ENCODE assay signal across 2 cellular contexts in genomic region chrX:139559383-139560042, GRCh38.
TF ChIP-seq lines count a peak whose summit lies in the region.

No MANE protein-coding gene starts in this region.

TF ChIP-seq in GM23338, 12 proteins besides CTCF, POLR2A, EP300 and RAD21 (continued from another document):
- TF ChIP-seq REST (IDR thresholded peaks at IDR 0.05; ENCODE audit: unreplicated experiment) (no peak), EZH2phosphoT487 (IDR thresholded peaks at IDR 0.05; ENCODE audit: unreplicated experiment) (no peak), EZH2 (IDR thresholded peaks at IDR 0.05; ENCODE audit: low read depth, unreplicated experiment) (no peak)
- TF ChIP-seq, protein P1, sequence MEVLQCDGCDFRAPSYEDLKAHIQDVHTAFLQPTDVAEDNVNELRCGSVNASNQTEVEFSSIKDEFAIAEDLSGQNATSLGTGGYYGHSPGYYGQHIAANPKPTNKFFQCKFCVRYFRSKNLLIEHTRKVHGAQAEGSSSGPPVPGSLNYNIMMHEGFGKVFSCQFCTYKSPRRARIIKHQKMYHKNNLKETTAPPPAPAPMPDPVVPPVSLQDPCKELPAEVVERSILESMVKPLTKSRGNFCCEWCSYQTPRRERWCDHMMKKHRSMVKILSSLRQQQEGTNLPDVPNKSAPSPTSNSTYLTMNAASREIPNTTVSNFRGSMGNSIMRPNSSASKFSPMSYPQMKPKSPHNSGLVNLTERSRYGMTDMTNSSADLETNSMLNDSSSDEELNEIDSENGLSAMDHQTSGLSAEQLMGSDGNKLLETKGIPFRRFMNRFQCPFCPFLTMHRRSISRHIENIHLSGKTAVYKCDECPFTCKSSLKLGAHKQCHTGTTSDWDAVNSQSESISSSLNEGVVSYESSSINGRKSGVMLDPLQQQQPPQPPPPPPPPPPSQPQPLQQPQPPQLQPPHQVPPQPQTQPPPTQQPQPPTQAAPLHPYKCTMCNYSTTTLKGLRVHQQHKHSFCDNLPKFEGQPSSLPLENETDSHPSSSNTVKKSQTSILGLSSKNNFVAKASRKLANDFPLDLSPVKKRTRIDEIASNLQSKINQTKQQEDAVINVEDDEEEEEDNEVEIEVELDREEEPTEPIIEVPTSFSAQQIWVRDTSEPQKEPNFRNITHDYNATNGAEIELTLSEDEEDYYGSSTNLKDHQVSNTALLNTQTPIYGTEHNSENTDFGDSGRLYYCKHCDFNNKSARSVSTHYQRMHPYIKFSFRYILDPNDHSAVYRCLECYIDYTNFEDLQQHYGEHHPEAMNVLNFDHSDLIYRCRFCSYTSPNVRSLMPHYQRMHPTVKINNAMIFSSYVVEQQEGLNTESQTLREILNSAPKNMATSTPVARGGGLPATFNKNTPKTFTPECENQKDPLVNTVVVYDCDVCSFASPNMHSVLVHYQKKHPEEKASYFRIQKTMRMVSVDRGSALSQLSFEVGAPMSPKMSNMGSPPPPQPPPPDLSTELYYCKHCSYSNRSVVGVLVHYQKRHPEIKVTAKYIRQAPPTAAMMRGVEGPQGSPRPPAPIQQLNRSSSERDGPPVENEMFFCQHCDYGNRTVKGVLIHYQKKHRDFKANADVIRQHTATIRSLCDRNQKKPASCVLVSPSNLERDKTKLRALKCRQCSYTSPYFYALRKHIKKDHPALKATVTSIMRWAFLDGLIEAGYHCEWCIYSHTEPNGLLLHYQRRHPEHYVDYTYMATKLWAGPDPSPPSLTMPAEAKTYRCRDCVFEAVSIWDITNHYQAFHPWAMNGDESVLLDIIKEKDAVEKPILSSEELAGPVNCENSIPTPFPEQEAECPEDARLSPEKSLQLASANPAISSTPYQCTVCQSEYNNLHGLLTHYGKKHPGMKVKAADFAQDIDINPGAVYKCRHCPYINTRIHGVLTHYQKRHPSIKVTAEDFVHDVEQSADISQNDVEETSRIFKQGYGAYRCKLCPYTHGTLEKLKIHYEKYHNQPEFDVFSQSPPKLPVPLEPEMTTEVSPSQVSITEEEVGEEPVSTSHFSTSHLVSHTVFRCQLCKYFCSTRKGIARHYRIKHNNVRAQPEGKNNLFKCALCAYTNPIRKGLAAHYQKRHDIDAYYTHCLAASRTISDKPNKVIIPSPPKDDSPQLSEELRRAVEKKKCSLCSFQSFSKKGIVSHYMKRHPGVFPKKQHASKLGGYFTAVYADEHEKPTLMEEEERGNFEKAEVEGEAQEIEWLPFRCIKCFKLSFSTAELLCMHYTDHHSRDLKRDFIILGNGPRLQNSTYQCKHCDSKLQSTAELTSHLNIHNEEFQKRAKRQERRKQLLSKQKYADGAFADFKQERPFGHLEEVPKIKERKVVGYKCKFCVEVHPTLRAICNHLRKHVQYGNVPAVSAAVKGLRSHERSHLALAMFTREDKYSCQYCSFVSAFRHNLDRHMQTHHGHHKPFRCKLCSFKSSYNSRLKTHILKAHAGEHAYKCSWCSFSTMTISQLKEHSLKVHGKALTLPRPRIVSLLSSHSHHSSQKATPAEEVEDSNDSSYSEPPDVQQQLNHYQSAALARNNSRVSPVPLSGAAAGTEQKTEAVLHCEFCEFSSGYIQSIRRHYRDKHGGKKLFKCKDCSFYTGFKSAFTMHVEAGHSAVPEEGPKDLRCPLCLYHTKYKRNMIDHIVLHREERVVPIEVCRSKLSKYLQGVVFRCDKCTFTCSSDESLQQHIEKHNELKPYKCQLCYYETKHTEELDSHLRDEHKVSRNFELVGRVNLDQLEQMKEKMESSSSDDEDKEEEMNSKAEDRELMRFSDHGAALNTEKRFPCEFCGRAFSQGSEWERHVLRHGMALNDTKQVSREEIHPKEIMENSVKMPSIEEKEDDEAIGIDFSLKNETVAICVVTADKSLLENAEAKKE (CRISPR knock-in tag; IDR thresholded peaks at IDR 0.05) = no peak

TF ChIP-seq in WTC11, 78 proteins besides CTCF, POLR2A, EP300 and RAD21 (continued from another document):
- TF ChIP-seq, protein P2, sequence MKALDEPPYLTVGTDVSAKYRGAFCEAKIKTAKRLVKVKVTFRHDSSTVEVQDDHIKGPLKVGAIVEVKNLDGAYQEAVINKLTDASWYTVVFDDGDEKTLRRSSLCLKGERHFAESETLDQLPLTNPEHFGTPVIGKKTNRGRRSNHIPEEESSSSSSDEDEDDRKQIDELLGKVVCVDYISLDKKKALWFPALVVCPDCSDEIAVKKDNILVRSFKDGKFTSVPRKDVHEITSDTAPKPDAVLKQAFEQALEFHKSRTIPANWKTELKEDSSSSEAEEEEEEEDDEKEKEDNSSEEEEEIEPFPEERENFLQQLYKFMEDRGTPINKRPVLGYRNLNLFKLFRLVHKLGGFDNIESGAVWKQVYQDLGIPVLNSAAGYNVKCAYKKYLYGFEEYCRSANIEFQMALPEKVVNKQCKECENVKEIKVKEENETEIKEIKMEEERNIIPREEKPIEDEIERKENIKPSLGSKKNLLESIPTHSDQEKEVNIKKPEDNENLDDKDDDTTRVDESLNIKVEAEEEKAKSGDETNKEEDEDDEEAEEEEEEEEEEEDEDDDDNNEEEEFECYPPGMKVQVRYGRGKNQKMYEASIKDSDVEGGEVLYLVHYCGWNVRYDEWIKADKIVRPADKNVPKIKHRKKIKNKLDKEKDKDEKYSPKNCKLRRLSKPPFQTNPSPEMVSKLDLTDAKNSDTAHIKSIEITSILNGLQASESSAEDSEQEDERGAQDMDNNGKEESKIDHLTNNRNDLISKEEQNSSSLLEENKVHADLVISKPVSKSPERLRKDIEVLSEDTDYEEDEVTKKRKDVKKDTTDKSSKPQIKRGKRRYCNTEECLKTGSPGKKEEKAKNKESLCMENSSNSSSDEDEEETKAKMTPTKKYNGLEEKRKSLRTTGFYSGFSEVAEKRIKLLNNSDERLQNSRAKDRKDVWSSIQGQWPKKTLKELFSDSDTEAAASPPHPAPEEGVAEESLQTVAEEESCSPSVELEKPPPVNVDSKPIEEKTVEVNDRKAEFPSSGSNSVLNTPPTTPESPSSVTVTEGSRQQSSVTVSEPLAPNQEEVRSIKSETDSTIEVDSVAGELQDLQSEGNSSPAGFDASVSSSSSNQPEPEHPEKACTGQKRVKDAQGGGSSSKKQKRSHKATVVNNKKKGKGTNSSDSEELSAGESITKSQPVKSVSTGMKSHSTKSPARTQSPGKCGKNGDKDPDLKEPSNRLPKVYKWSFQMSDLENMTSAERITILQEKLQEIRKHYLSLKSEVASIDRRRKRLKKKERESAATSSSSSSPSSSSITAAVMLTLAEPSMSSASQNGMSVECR (CRISPR knock-in tag; IDR thresholded peaks at IDR 0.05; ENCODE audit: borderline replicate concordance) = no peak
- TF ChIP-seq IRF2 (CRISPR knock-in tag; IDR thresholded peaks at IDR 0.05; ENCODE audit: borderline replicate concordance, low read depth) (no peak), E2F5 (CRISPR knock-in tag; IDR thresholded peaks at IDR 0.05) (no peak), OVOL2 (CRISPR knock-in tag; IDR thresholded peaks at IDR 0.05; ENCODE audit: borderline replicate concordance) (no peak)
